ENCODE assay signal across 16 cellular contexts in the genomic region with DNA sequence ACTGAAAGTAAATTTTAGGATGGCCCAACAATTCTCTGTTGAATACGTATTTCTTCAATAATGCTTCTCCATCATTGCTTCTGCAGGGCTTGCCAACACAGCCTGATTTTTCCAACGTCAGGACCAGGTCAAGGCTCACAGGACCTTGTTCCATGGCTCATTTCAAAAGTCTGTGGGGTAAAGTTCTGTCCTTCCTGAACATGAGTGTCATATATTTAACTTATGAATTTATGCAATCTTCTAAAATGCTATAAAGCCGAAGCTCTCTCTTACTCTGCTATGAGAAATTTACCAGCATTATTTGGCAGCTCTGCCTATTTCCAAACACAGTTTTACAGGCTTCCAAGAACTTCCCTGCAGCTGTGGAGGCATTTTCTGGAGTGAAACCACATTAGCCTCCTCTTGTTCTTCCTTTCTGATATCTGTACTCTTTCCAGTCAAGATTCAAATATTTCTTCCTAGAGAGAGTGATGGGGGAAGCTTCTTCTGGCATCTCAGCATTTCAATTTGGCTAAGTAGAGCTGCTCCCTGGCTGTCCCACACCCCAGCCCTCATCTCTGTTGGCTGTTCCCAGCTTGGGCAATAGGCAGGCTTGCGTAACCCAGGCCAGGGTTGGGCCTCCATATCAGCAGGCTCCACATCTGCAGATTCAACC. TPM values are rescaled to one million over a fixed set of nuclear protein-coding genes. Genes with fewer than 3 reads are reported as not detected.
A peak's percentile ranks its signal among the peaks of the same experiment; 100 is the strongest.
DNase-seq lines count a peak whose midpoint lies in the region; ATAC-seq, FAIRE-seq and TF ChIP-seq lines count a peak whose summit lies in the region.
"Had no signal": no experiment of that assay in that cellular context is flagged by ENCODE, and none has a peak within 500 bp of the region (broad histone marks: within the 10 kb centered on the region; RNA-seq: fewer than 3 reads in every experiment).

No MANE protein-coding gene starts in this region.

- H3K27ac ChIP-seq in right lobe of liver (peak overlapping the region; percentile 65 to 98 (median 85)), upper lobe of right lung (no peak overlapping the region)
- H3K27ac ChIP-seq: KMS-11, neutrophil had no signal

- ATAC-seq in right lobe of liver (peak; percentile 60 to 71 (median 70)), upper lobe of right lung (peak; percentile 78), HG02798 (IDR thresholded peaks at IDR 0.05; ENCODE audit: poor library complexity, unreplicated experiment) (no peak), HG03159 (IDR thresholded peaks at IDR 0.05; ENCODE audit: unreplicated experiment) (no peak)
- ATAC-seq: activated CD8-positive, alpha-beta T cell treated with anti-CD3 and anti-CD28 coated beads for 36 hours; SK-N-SH treated with all-trans-retinoic acid at 6 μM for 48 hours had no signal

- H3K9me3 ChIP-seq in right lobe of liver (no peaks in the 10 kb centered on the region), upper lobe of right lung (no peaks in the 10 kb centered on the region)
- H3K9me3 ChIP-seq: neutrophil had no signal

- TF ChIP-seq CTCF in epithelial cell of esophagus (IDR thresholded peaks at IDR 0.05; ENCODE audit: insufficient read depth, low read depth, low read length, missing control alignments) (no peak), right lobe of liver (IDR thresholded peaks at IDR 0.05) (no peak), upper lobe of right lung (IDR thresholded peaks at IDR 0.05) (no peak)

- H3K36me3 ChIP-seq in right lobe of liver, result no peaks in the 10 kb centered on the region
- H3K36me3 ChIP-seq in upper lobe of right lung, result no peaks in the 10 kb centered on the region
- H3K36me3 ChIP-seq: neutrophil had no signal

- no peak for FAIRE-seq in frontal cortex (lab: Jason Lieb, UNC)
- FAIRE-seq: GM18507 had no signal

- peaks cover 0 to 66% (median 24%) of the 10 kb centered on the region in 4 donors for H3K4me1 ChIP-seq in right lobe of liver
- H3K4me1 ChIP-seq in upper lobe of right lung, result peaks cover 14% of the 10 kb centered on the region

- peak; percentile 59 for DNase-seq in NCI-H226
- DNase-seq in epithelial cell of esophagus (ENCODE audit: low read depth), result peak; percentile 81
- peak; percentile 86 to 95 (median 94) for DNase-seq in right lobe of liver
- peak; percentile 90 for DNase-seq in upper lobe of right lung
- no peak for DNase-seq in frontal cortex (ENCODE audit: low spot score in 2 of 2)
- DNase-seq: activated CD8-positive, alpha-beta T cell treated with anti-CD3 and anti-CD28 coated beads for 36 hours; activated naive CD8-positive, alpha-beta T cell treated with anti-CD3 and anti-CD28 coated beads for 36 hours; DND-41; NCI-H526 had no signal

- TF ChIP-seq POLR2A in right lobe of liver (IDR thresholded peaks at IDR 0.05), result no peak

- H3K4me3 ChIP-seq in epithelial cell of esophagus (ENCODE audit: low read length) (no peak overlapping the region), right lobe of liver (no peak overlapping the region), upper lobe of right lung (no peak overlapping the region)

- intact Hi-C loops in right lobe of liver (cut with DNase I) (no loop called here), upper lobe of right lung (cut with DNase I) (no loop called here)

- H3K27me3 ChIP-seq in right lobe of liver, result no peaks in the 10 kb centered on the region
- no peaks in the 10 kb centered on the region for H3K27me3 ChIP-seq in upper lobe of right lung
- H3K27me3 ChIP-seq: neutrophil had no signal

- WGBS in right lobe of liver (ENCODE audit: insufficient coverage, low coverage, low lambda C conversion rate, missing lambda C conversion rate), result 28% methylated on average over 4 of the region's 4 CpGs

RNA-seq across cellular contexts. Expression of a gene that starts 15.5 kb away (rescaled TPM):
- 100 to 1,000 TPM; 390 to 938 (median 855) TPM for total RNA-seq in right lobe of liver
- not detected for total RNA-seq in upper lobe of right lung
- total RNA-seq in frontal cortex, result not detected
- total RNA-seq: activated CD8-positive, alpha-beta T cell treated with anti-CD3 and anti-CD28 coated beads for 36 hours; activated naive CD8-positive, alpha-beta T cell treated with anti-CD3 and anti-CD28 coated beads for 36 hours; temporal lobe had no signal

RNA-seq across cellular contexts. Expression of a gene that starts 27.0 kb away (rescaled TPM):
- under 1 TPM in 1 of 6 experiments, not detected in 5; 0.20 TPM for total RNA-seq in right lobe of liver
- total RNA-seq in upper lobe of right lung, result not detected
- not detected for total RNA-seq in frontal cortex
- total RNA-seq: temporal lobe had no signal

Comparison
In these comparisons a context has a peak if more than half of its experiments do, and no peak if none do; other contexts are left out.
1. DNase-seq: peak in NCI-H226 (single experiment), epithelial cell of esophagus (single experiment), right lobe of liver (3 of 3) and upper lobe of right lung (single experiment); none in frontal cortex (0 of 2).
2. ATAC-seq: peak in right lobe of liver (4 of 4) and upper lobe of right lung (single experiment); none in HG02798 (single experiment) and HG03159 (single experiment).
3. RNA of a gene that starts 15.5 kb away (total RNA-seq): 390 to 938 TPM in right lobe of liver; not detected in upper lobe of right lung (single experiment) and not detected in frontal cortex (single experiment); every median in the first group is over 100 times any median in the second.